Comparison of ENCODE assay signal across 23 cellular contexts in the genomic region with DNA sequence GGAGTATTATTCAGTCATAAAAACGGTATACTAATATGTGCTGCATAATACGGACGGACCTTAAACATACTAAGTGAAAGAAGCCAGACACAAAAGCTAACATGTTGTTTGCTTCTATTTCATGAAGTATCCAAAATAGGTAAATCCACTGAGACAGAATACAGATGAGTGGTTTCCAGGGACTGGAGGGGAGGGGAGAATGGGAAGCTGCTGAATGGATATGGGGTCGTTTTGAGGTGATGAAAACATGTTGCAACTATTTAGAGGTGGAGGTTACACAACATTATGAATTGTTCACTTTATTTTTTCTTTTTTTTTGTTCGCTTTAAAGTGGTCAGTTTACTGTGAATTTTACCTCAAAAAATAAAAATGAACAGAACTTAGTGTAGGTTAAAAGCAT. TPM values are rescaled to one million over a fixed set of nuclear protein-coding genes. Genes with fewer than 3 reads are reported as not detected.
DNase-seq lines count a peak whose midpoint lies in the region; ATAC-seq, FAIRE-seq and TF ChIP-seq lines count a peak whose summit lies in the region.
"Had no signal": no experiment of that assay in that cellular context is flagged by ENCODE, and none has a peak within 500 bp of the region (broad histone marks: within the 10 kb centered on the region; RNA-seq: fewer than 3 reads in every experiment).

No MANE protein-coding gene starts in this region.

- H3K4me3 ChIP-seq in astrocyte (ENCODE audit: insufficient read depth, low read depth, low read length), result no peak overlapping the region
- peak overlapping the region; percentile 1 for H3K4me3 ChIP-seq in osteoblast (ENCODE audit: insufficient read depth, low read length)
- H3K4me3 ChIP-seq: ascending aorta, colonic mucosa, stomach, upper lobe of left lung had no signal

- H3K79me2 ChIP-seq in astrocyte (ENCODE audit: insufficient read depth, low read length) (peaks cover 91% of the 10 kb centered on the region), osteoblast (ENCODE audit: insufficient read depth, low read length) (peaks cover 92% of the 10 kb centered on the region)

- CTCF ChIA-PET in RWPE1 (lab: Yijun Ruan, JAX), result no interaction called here

- H3K27me3 ChIP-seq in astrocyte (ENCODE audit: insufficient read depth, low read length) (no peaks in the 10 kb centered on the region), osteoblast (ENCODE audit: insufficient read depth, low read length) (no peaks in the 10 kb centered on the region)
- H3K27me3 ChIP-seq: ascending aorta, colonic mucosa, foreskin keratinocyte, stomach, upper lobe of left lung had no signal

- no peaks in the 10 kb centered on the region for H3K27me3 Mint-ChIP-seq in T-helper 2 cell treated with Interferon-gamma antibody and Interleukin-4, amounts not matched to agents 5 μg/mL and 100 μg/mL, for 36 hours (ENCODE audit: low read depth)
- no peaks in the 10 kb centered on the region for H3K27me3 Mint-ChIP-seq in astrocyte (ENCODE audit: low read depth, unreplicated experiment)

- TF ChIP-seq CTCF in astrocyte (IDR thresholded peaks at IDR 0.05; ENCODE audit: insufficient read depth, low read depth, low read length) (no peak), osteoblast (IDR thresholded peaks at IDR 0.05; ENCODE audit: extremely low read depth, low read depth, low read length) (no peak), RWPE1 (conservative IDR thresholded peaks at IDR 0.05; ENCODE audit: low read depth) (no peak)

- H2AFZ ChIP-seq in astrocyte (ENCODE audit: low read depth, low read length) (no peak overlapping the region), osteoblast (ENCODE audit: low read length) (no peak overlapping the region)

- peaks cover 9% of the 10 kb centered on the region for H3K9me3 Mint-ChIP-seq in T-helper 2 cell treated with Interferon-gamma antibody and Interleukin-4, amounts not matched to agents 5 μg/mL and 100 μg/mL, for 36 hours
- H3K9me3 Mint-ChIP-seq in astrocyte (ENCODE audit: unreplicated experiment), result peaks cover 3% of the 10 kb centered on the region

- H3K4me3 Mint-ChIP-seq in T-helper 2 cell treated with Interferon-gamma antibody and Interleukin-4, amounts not matched to agents 5 μg/mL and 100 μg/mL, for 36 hours, result no peak overlapping the region
- no peak overlapping the region for H3K4me3 Mint-ChIP-seq in astrocyte (ENCODE audit: unreplicated experiment)

- peak overlapping the region; percentile 77 for H3K27ac Mint-ChIP-seq in T-helper 2 cell treated with Interferon-gamma antibody and Interleukin-4, amounts not matched to agents 5 μg/mL and 100 μg/mL, for 36 hours
- H3K27ac Mint-ChIP-seq in astrocyte (ENCODE audit: unreplicated experiment), result no peak overlapping the region

- H3K4me2 ChIP-seq in astrocyte (ENCODE audit: low read length) (peak overlapping the region; percentile 58), osteoblast (ENCODE audit: insufficient read depth, low read length) (peak overlapping the region; percentile 66)

- H3K36me3 Mint-ChIP-seq in T-helper 2 cell treated with Interferon-gamma antibody and Interleukin-4, amounts not matched to agents 5 μg/mL and 100 μg/mL, for 36 hours (ENCODE audit: low read depth), result peaks cover 31% of the 10 kb centered on the region
- peaks cover 9% of the 10 kb centered on the region for H3K36me3 Mint-ChIP-seq in astrocyte (ENCODE audit: low read depth, unreplicated experiment)

- H3K9me3 ChIP-seq in astrocyte (ENCODE audit: insufficient read depth, low read depth, low read length), result no peaks in the 10 kb centered on the region
- no peaks in the 10 kb centered on the region for H3K9me3 ChIP-seq in osteoblast (ENCODE audit: low read depth, low read length)
- H3K9me3 ChIP-seq: colonic mucosa, stomach, upper lobe of left lung had no signal

- H3K4me1 Mint-ChIP-seq in T-helper 2 cell treated with Interferon-gamma antibody and Interleukin-4, amounts not matched to agents 5 μg/mL and 100 μg/mL, for 36 hours (ENCODE audit: low read depth), result peaks cover 32% of the 10 kb centered on the region
- H3K4me1 Mint-ChIP-seq in astrocyte (ENCODE audit: low read depth, unreplicated experiment), result peaks cover 17% of the 10 kb centered on the region

- H4K20me1 ChIP-seq in astrocyte (ENCODE audit: insufficient read depth, low read length), result peaks cover 83% of the 10 kb centered on the region
- peaks cover 53% of the 10 kb centered on the region for H4K20me1 ChIP-seq in osteoblast (ENCODE audit: insufficient read depth, low read length)

- DNase-seq in T-helper 2 cell treated with Interferon-gamma antibody and Interleukin-4, amounts not matched to agents 5 μg/mL and 100 μg/mL, for 36 hours (ENCODE audit: low spot score), result no peak
- DNase-seq in T-helper 2 cell (no peak), OCI-M1 (lab: John Stamatoyannopoulos, UW) (peak; percentile 9), astrocyte (ENCODE audit: low read depth) (no peak), osteoblast (ENCODE audit: insufficient read length, low spot score, missing footprints) (no peak), RWPE1 (ENCODE audit: low spot score) (no peak)
- DNase-seq in NK-92 treated with Interleukin-12 subunit alpha and Interleukin-12 subunit beta, amount 100 ng/mL, for 24 hours (lab: John Stamatoyannopoulos, UW), result no peak
- DNase-seq: activated gamma-delta T cell treated with Interleukin-2 at 50 U/mL for 16 hours, colonic mucosa, DMS53, left cardiac atrium, NCI-H748 treated with DMSO at 0.1 percent for 48 hours, right cardiac atrium, stomach, upper lobe of left lung had no signal

- H3K36me3 ChIP-seq in astrocyte (ENCODE audit: insufficient read depth, low read length), result no peaks in the 10 kb centered on the region
- H3K36me3 ChIP-seq in osteoblast (ENCODE audit: insufficient read depth, low read length), result peaks cover 5% of the 10 kb centered on the region
- H3K36me3 ChIP-seq: ascending aorta, colonic mucosa, upper lobe of left lung had no signal

- peak overlapping the region; percentile 66 for H3K27ac ChIP-seq in astrocyte (ENCODE audit: low read depth, low read length)
- peak overlapping the region; percentile 75 for H3K27ac ChIP-seq in osteoblast (ENCODE audit: low read depth, low read length)
- no peak overlapping the region for H3K27ac ChIP-seq in RWPE1
- H3K27ac ChIP-seq: ascending aorta, C4-2B, colonic mucosa, upper lobe of left lung, VCaP had no signal

- no peak for ATAC-seq in GM18873 (IDR thresholded peaks at IDR 0.05; ENCODE audit: low FRiP score, unreplicated experiment)
- ATAC-seq: left cardiac atrium, right cardiac atrium had no signal

- H3K9ac ChIP-seq in astrocyte (ENCODE audit: low read length), result peak overlapping the region; percentile 6

- H3K4me1 ChIP-seq in astrocyte (ENCODE audit: insufficient read depth, low read length) (peaks cover 7% of the 10 kb centered on the region), osteoblast (ENCODE audit: insufficient read depth, low read length) (peaks cover 13% of the 10 kb centered on the region)
- H3K4me1 ChIP-seq: colonic mucosa, foreskin keratinocyte had no signal

- FAIRE-seq in astrocyte (lab: Jason Lieb, UNC), result no peak
- FAIRE-seq: A204.1, endothelial cell of umbilical vein, HTR-8/SVneo had no signal

- POLR2A ChIA-PET in RWPE1 (lab: Yijun Ruan, JAX; ENCODE audit: low non-redundant PET), result no interaction called here

RNA-seq across cellular contexts. Expression of a gene that starts 52.9 kb away (rescaled TPM):
- total RNA-seq in astrocyte (174 and 192 TPM in 2 replicates), osteoblast (128 and 151 TPM in 2 replicates)
